ENCODE assay signal across 8 cellular contexts in the genomic region with DNA sequence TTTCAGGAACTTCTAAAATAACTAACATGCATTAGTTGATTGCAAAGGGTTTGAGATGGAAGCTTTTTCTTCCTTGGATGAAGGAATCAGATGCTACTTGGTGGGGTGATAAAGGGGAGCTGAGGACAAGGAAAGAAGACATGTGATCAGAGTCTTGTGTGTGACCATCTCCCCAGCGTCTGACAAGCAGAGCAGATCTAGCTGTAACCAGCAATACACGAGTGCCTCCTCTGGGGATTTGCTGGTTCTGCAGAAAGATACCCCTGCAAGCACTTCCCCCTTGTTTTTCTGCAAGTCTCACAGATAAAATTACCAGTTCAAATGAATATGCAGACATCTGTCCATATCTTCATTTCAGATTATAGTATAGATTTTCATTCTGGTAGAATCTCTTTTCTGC. TPM values are rescaled to one million over a fixed set of nuclear protein-coding genes. Genes with fewer than 3 reads are reported as not detected.
DNase-seq lines count a peak whose midpoint lies in the region; ATAC-seq and TF ChIP-seq lines count a peak whose summit lies in the region.

No MANE protein-coding gene starts in this region.

- in situ Hi-C loops in GM13977 (cut with MboI; ENCODE audit: low pct_unique_long_range_greater_than_20kb, low sequenced_read_pairs, unreplicated experiment), result no loop called here
- in situ Hi-C loops in SK-MEL-5 (cut with HindIII; ENCODE audit: low pct_unique_long_range_greater_than_20kb, low sequenced_read_pairs), result no loop called here

- no peaks in the 10 kb centered on the region for H3K4me1 Mint-ChIP-seq in stimulated activated effector memory CD8-positive, alpha-beta T cell treated with anti-CD3 and anti-CD28 coated beads, Interleukin-12 subunit alpha, Interleukin-12 subunit beta, amount 100 ng/mL, for 72 hours

- no peaks in the 10 kb centered on the region for H3K36me3 Mint-ChIP-seq in stimulated activated effector memory CD8-positive, alpha-beta T cell treated with anti-CD3 and anti-CD28 coated beads, Interleukin-12 subunit alpha, Interleukin-12 subunit beta, amount 100 ng/mL, for 72 hours

- H3K27ac Mint-ChIP-seq in stimulated activated effector memory CD8-positive, alpha-beta T cell treated with anti-CD3 and anti-CD28 coated beads, Interleukin-12 subunit alpha, Interleukin-12 subunit beta, amount 100 ng/mL, for 72 hours, result no peak overlapping the region

- H3K4me3 Mint-ChIP-seq in stimulated activated effector memory CD8-positive, alpha-beta T cell treated with anti-CD3 and anti-CD28 coated beads, Interleukin-12 subunit alpha, Interleukin-12 subunit beta, amount 100 ng/mL, for 72 hours, result no peak overlapping the region

- peaks cover 7% of the 10 kb centered on the region for H3K9me3 Mint-ChIP-seq in stimulated activated effector memory CD8-positive, alpha-beta T cell treated with anti-CD3 and anti-CD28 coated beads, Interleukin-12 subunit alpha, Interleukin-12 subunit beta, amount 100 ng/mL, for 72 hours

- DNase-seq in GM13977 (ENCODE audit: low spot score) (peak; percentile 57), NAMALWA (ENCODE audit: low spot score) (peak; percentile 63), SK-MEL-5 (ENCODE audit: low read depth, low spot score) (peak; percentile 89), kidney tubule cell (ENCODE audit: low spot score) (peak; percentile 26)
- DNase-seq in activated T-cell treated with anti-CD3 and anti-CD28 coated beads, Interleukin-2, amount 50 U/mL, for 48 hours, result no peak
- no peak for DNase-seq in activated CD4-positive, alpha-beta T cell treated with anti-CD3 and anti-CD28 coated beads, Interleukin-2, amount 50 U/mL, for 4 hours
- no peak for DNase-seq in stimulated activated effector memory CD8-positive, alpha-beta T cell treated with anti-CD3 and anti-CD28 coated beads, Interleukin-12 subunit alpha, Interleukin-12 subunit beta, amount 100 ng/mL, for 72 hours (ENCODE audit: low spot score in 2 of 2)

- ATAC-seq in GM19351 (IDR thresholded peaks at IDR 0.05; ENCODE audit: unreplicated experiment), result no peak
- no peak for ATAC-seq in stimulated activated effector memory CD8-positive, alpha-beta T cell treated with anti-CD3 and anti-CD28 coated beads, Interleukin-12 subunit alpha, Interleukin-12 subunit beta, amount 100 ng/mL, for 72 hours

- TF ChIP-seq CTCF in GM13977 (IDR thresholded peaks at IDR 0.05; ENCODE audit: extremely low read depth, insufficient read depth, missing control alignments), result peak; percentile 52

RNA-seq across cellular contexts. Expression of a gene that starts 2.7 kb away (rescaled TPM):
- total RNA-seq in SK-MEL-5 (2014; rRNA removed; shearing (Covaris generic)), result 3.1 and 3.3 TPM in 2 replicates
- 1.8 and 4.6 TPM in 2 replicates for polyA plus RNA-seq in SK-MEL-5 (2015; cell fraction: cytosol; rRNA removed)
- polyA plus RNA-seq in SK-MEL-5 (2015; cell fraction: nucleus; rRNA removed), result 0.17 and 0.46 TPM in 2 replicates

Comparison
In these comparisons a context has a peak if more than half of its experiments do, and no peak if none do; other contexts are left out.
1. DNase-seq: peak in GM13977 (single experiment), NAMALWA (single experiment), SK-MEL-5 (single experiment) and kidney tubule cell (single experiment); none in activated T-cell treated with anti-CD3 and anti-CD28 coated beads, Interleukin-2, amount 50 U/mL, for 48 hours (0 of 2), activated CD4-positive, alpha-beta T cell treated with anti-CD3 and anti-CD28 coated beads, Interleukin-2, amount 50 U/mL, for 4 hours (0 of 2) and stimulated activated effector memory CD8-positive, alpha-beta T cell treated with anti-CD3 and anti-CD28 coated beads, Interleukin-12 subunit alpha, Interleukin-12 subunit beta, amount 100 ng/mL, for 72 hours (0 of 2).